ENCODE assay signal across 20 cellular contexts in the genomic region with DNA sequence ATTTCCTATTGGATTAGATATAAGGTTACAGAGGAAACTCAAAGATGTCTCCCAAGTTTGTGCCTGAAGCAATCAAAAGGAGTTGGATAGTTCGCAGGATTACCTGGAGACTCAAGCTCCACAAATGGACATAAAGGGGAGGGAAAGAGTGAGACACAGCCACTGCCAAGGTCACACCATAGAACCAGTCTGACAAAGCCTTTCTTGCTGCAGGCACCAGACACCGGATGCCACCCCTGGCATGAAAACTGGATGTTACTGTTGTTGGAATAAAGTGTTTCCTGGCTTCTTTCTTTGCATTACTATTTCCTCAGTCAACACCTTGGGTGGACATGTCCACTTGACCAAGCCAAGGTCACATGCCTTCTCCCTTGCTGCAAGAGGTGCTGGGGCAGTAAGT.
"Had no signal": no experiment of that assay in that cellular context is flagged by ENCODE, and none has a peak within 500 bp of the region (broad histone marks: within the 10 kb centered on the region; RNA-seq: fewer than 3 reads in every experiment).

No MANE protein-coding gene starts in this region.

- H3K4me3 ChIP-seq: left ventricle myocardium inferior, lung, psoas muscle, right lobe of liver, suprapubic skin, thyroid gland had no signal

- ATAC-seq: effector memory CD8-positive, alpha-beta T cell; foreskin keratinocyte; left cardiac atrium; psoas muscle; right lobe of liver; stimulated activated naive CD8-positive, alpha-beta T cell treated with anti-CD3 and anti-CD28 coated beads, Interleukin-15, Interleukin-2, amounts not matched to agents 100 U/mL and 50 U/mL, for 24 hours had no signal

- H3K9me3 Mint-ChIP-seq: effector memory CD8-positive, alpha-beta T cell; naive B cell; nephron; stimulated activated effector memory CD8-positive, alpha-beta T cell treated with anti-CD3 and anti-CD28 coated beads, Interleukin-12 subunit alpha, Interleukin-12 subunit beta, amount 100 ng/mL, for 72 hours had no signal

- H3K4me1 Mint-ChIP-seq: naive B cell, nephron had no signal

- H3K36me3 Mint-ChIP-seq: naive B cell; stimulated activated effector memory CD8-positive, alpha-beta T cell treated with anti-CD3 and anti-CD28 coated beads, Interleukin-12 subunit alpha, Interleukin-12 subunit beta, amount 100 ng/mL, for 72 hours; type B pancreatic cell had no signal

- DNase-seq: effector memory CD8-positive, alpha-beta T cell; foreskin keratinocyte; kidney; left cardiac atrium; left ventricle myocardium inferior; mesendoderm; naive B cell; psoas muscle; retina; right lobe of liver; stimulated activated CD4-positive, alpha-beta T cell treated with anti-CD3 and anti-CD28 coated beads, Interleukin-4, amount 100 ng/mL, for 1 hour; stimulated activated CD8-positive, alpha-beta memory T cell treated with anti-CD3 and anti-CD28 coated beads, Interleukin-4, amount 100 ng/mL, for 48 hours; stimulated activated naive CD8-positive, alpha-beta T cell treated with anti-CD3 and anti-CD28 coated beads, Interleukin-15, Interleukin-2, amounts not matched to agents 100 U/mL and 50 U/mL, for 24 hours; thyroid gland had no signal

- H3K27ac Mint-ChIP-seq: effector memory CD8-positive, alpha-beta T cell; nephron; stimulated activated effector memory CD8-positive, alpha-beta T cell treated with anti-CD3 and anti-CD28 coated beads, Interleukin-12 subunit alpha, Interleukin-12 subunit beta, amount 100 ng/mL, for 72 hours; type B pancreatic cell had no signal

- H3K36me3 ChIP-seq: left ventricle myocardium inferior, right lobe of liver, suprapubic skin, thyroid gland had no signal

- H3K27ac ChIP-seq: foreskin keratinocyte, left ventricle myocardium inferior, parathyroid adenoma, psoas muscle, right lobe of liver, suprapubic skin, thyroid gland had no signal

- H3K4me3 Mint-ChIP-seq: effector memory CD8-positive, alpha-beta T cell; naive B cell; nephron; stimulated activated effector memory CD8-positive, alpha-beta T cell treated with anti-CD3 and anti-CD28 coated beads, Interleukin-12 subunit alpha, Interleukin-12 subunit beta, amount 100 ng/mL, for 72 hours; type B pancreatic cell had no signal

- H3K27me3 ChIP-seq: foreskin keratinocyte, right lobe of liver, suprapubic skin, thyroid gland had no signal

- H3K9me3 ChIP-seq: left ventricle myocardium inferior, psoas muscle, right lobe of liver, suprapubic skin, thyroid gland had no signal
